Comparison of ENCODE assay signal across 15 cellular contexts in the genomic region with DNA sequence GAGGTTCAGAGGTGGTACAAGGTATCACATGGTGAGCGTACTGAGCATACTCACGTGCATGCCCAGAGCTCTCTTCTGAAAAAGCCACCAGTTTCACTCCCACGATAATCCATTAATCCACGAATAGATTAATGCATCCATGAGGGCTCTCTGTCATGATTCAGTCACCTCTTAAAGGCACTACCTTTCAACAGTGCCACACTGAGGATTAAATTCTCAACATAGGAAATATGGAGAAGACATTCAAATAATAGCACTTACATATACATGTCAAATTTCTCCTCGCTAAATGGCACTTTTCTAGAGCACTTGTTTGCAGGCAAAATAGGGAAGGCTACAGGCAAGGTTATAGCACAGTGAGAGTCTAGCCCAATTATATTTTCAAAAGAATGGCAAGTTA.
DNase-seq lines count a peak whose midpoint lies in the region; FAIRE-seq and TF ChIP-seq lines count a peak whose summit lies in the region.
"Had no signal": no experiment of that assay in that cellular context is flagged by ENCODE, and none has a peak within 500 bp of the region (broad histone marks: within the 10 kb centered on the region; RNA-seq: fewer than 3 reads in every experiment).

No MANE protein-coding gene starts in this region.

- H2AFZ ChIP-seq in KMS-11 (ENCODE audit: low read depth): no peak overlapping the region

- no peaks in the 10 kb centered on the region for H3K27me3 Mint-ChIP-seq in CD4-positive, alpha-beta memory T cell
- H3K27me3 Mint-ChIP-seq: B cell had no signal

- H3K27me3 ChIP-seq in KMS-11 (ENCODE audit: insufficient read depth, low read depth): no peaks in the 10 kb centered on the region
- no peaks in the 10 kb centered on the region for H3K27me3 ChIP-seq in CD4-positive, alpha-beta memory T cell (ENCODE audit: insufficient read depth, low read length)
- no peaks in the 10 kb centered on the region for H3K27me3 ChIP-seq in ovary
- H3K27me3 ChIP-seq: BLaER1 treated with 17β-estradiol and CSF1 and Interleukin-3, amounts not matched to agents 10 nM and 100 nM had no signal

- no peak overlapping the region for H3K27ac Mint-ChIP-seq in CD4-positive, alpha-beta memory T cell
- H3K27ac Mint-ChIP-seq: B cell, H9 had no signal

- H3K27ac ChIP-seq in KMS-11: peak overlapping the region; percentile 84
- H3K27ac ChIP-seq in CD4-positive, alpha-beta memory T cell (ENCODE audit: low read depth, low read length): no peak overlapping the region
- H3K27ac ChIP-seq in ovary: no peak overlapping the region
- H3K27ac ChIP-seq: BLaER1 treated with 17β-estradiol and CSF1 and Interleukin-3, amounts not matched to agents 10 nM and 100 nM had no signal

- H3K36me3 ChIP-seq in KMS-11 (ENCODE audit: insufficient read depth) (no peaks in the 10 kb centered on the region), ovary (no peaks in the 10 kb centered on the region)
- no peaks in the 10 kb centered on the region for H3K36me3 ChIP-seq in CD4-positive, alpha-beta memory T cell (ENCODE audit: insufficient read depth, low read length)
- H3K36me3 ChIP-seq: BLaER1 treated with 17β-estradiol and CSF1 and Interleukin-3, amounts not matched to agents 10 nM and 100 nM had no signal

- peak overlapping the region; percentile 21; the same call in 1 of the 2 replicates for H3K9ac ChIP-seq in KMS-11
- H3K9ac ChIP-seq: BLaER1 treated with 17β-estradiol and CSF1 and Interleukin-3, amounts not matched to agents 10 nM and 100 nM had no signal

- CTCF ChIA-PET in CD4-positive, alpha-beta memory T cell (lab: Charles Lee; ENCODE audit: partially characterized antibody): no interaction called here

- no peaks in the 10 kb centered on the region for H4K20me1 ChIP-seq in KMS-11 (ENCODE audit: insufficient read depth)
- H4K20me1 ChIP-seq: BLaER1 treated with 17β-estradiol and CSF1 and Interleukin-3, amounts not matched to agents 10 nM and 100 nM had no signal

- H3K9me3 Mint-ChIP-seq in CD4-positive, alpha-beta memory T cell: peaks cover 0 to 2% (median 0%) of the 10 kb centered on the region in 8 donors
- H3K9me3 Mint-ChIP-seq: H9 had no signal

- DNase-seq in GM12891 (ENCODE audit: insufficient read length, low spot score) (no peak), NCI-H187 (lab: John Stamatoyannopoulos, UW) (peak; percentile 75), NCI-H524 treated with DMSO at 0.1 percent for 48 hours (lab: John Stamatoyannopoulos, UW) (peak; percentile 56), posterior cingulate gyrus (no peak), SHP77 (lab: John Stamatoyannopoulos, UW) (no peak), ovary (no peak)
- DNase-seq in CD4-positive, alpha-beta memory T cell: no peak
- DNase-seq: Caco-2, H9 had no signal

- peak overlapping the region; percentile 85 for H3K4me2 ChIP-seq in KMS-11
- H3K4me2 ChIP-seq: BLaER1 treated with 17β-estradiol and CSF1 and Interleukin-3, amounts not matched to agents 10 nM and 100 nM had no signal

- H3K9me3 ChIP-seq in CD4-positive, alpha-beta memory T cell (ENCODE audit: control insufficient read depth in 1 of 2, low read length in 2 of 2): no peaks in the 10 kb centered on the region
- no peaks in the 10 kb centered on the region for H3K9me3 ChIP-seq in ovary
- H3K9me3 ChIP-seq: BLaER1 treated with 17β-estradiol and CSF1 and Interleukin-3, amounts not matched to agents 10 nM and 100 nM; Caco-2 had no signal

- H3K36me3 Mint-ChIP-seq in CD4-positive, alpha-beta memory T cell: no peaks in the 10 kb centered on the region

- WGBS in ovary, 3 donors: 86 to 93% (median 91%) methylated on average over 5 of the region's 5 CpGs

- TF ChIP-seq CTCF in KMS-11 (conservative IDR thresholded peaks at IDR 0.05; ENCODE audit: low read depth, low read length): no peak
- TF ChIP-seq CTCF in ovary (IDR thresholded peaks at IDR 0.05): no peak

- intact Hi-C loops in CD4-positive, alpha-beta memory T cell (cut with micrococcal nuclease): no loop called here
- intact Hi-C loops in posterior cingulate gyrus (cut with DNase I) (no loop called here), ovary (cut with DNase I) (no loop called here)

- FAIRE-seq in GM12891 (lab: Jason Lieb, UNC): peak; percentile 5
- FAIRE-seq: D721Med, G401.6, H1 had no signal

- H3K4me3 ChIP-seq in KMS-11 (IDR thresholded peaks at IDR 0.05; ENCODE audit: insufficient read depth, low read depth, low read length) (no peak overlapping the region), ovary (no peak overlapping the region)
- no peak overlapping the region for H3K4me3 ChIP-seq in CD4-positive, alpha-beta memory T cell (ENCODE audit: low read length in 2 of 2)
- H3K4me3 ChIP-seq: BLaER1 treated with 17β-estradiol and CSF1 and Interleukin-3, amounts not matched to agents 10 nM and 100 nM had no signal

- POLR2A ChIA-PET in CD4-positive, alpha-beta memory T cell (lab: Charles Lee; ENCODE audit: partially characterized antibody): no interaction called here

- H3K4me3 Mint-ChIP-seq in CD4-positive, alpha-beta memory T cell: no peak overlapping the region
- H3K4me3 Mint-ChIP-seq: B cell, H9 had no signal

- peaks cover 79% of the 10 kb centered on the region for H3K4me1 ChIP-seq in KMS-11 (ENCODE audit: low read depth, poor library complexity, severe bottlenecking)
- H3K4me1 ChIP-seq in CD4-positive, alpha-beta memory T cell (ENCODE audit: insufficient read depth, low read length): no peaks in the 10 kb centered on the region
- H3K4me1 ChIP-seq in ovary (ENCODE audit: insufficient read depth): peaks cover 2% of the 10 kb centered on the region

- no peaks in the 10 kb centered on the region for H3K4me1 Mint-ChIP-seq in CD4-positive, alpha-beta memory T cell
- H3K4me1 Mint-ChIP-seq: B cell, H9 had no signal

- TF ChIP-seq EP300 in ovary (IDR thresholded peaks at IDR 0.05): no peak

- TF ChIP-seq POLR2A in GM12891 (IDR thresholded peaks at IDR 0.05; ENCODE audit: low read depth, low read length): no peak
- no peak for TF ChIP-seq POLR2A in ovary (IDR thresholded peaks at IDR 0.05)

- no peaks in the 10 kb centered on the region for H3K79me2 ChIP-seq in KMS-11 (ENCODE audit: insufficient read depth, low read depth)

TF ChIP-seq in GM12891, 5 proteins besides CTCF, POLR2A, EP300 and RAD21:
- TF ChIP-seq TAF1 (IDR thresholded peaks at IDR 0.05; ENCODE audit: low read depth, low read length) (no peak), SPI1 (IDR thresholded peaks at IDR 0.05; ENCODE audit: low read depth, low read length) (no peak), POLR2AphosphoS5 (IDR thresholded peaks at IDR 0.05; ENCODE audit: low read depth, low read length) (no peak), PAX5 (IDR thresholded peaks at IDR 0.05; ENCODE audit: insufficient read depth, low read length, severe bottlenecking) (no peak), POU2F2 (IDR thresholded peaks at IDR 0.05; ENCODE audit: low read depth, low read length) (no peak)

Comparison
In these comparisons a context has a peak if more than half of its experiments do, and no peak if none do; other contexts are left out.
1. DNase-seq: peak in NCI-H187 (2 of 2) and NCI-H524 treated with DMSO at 0.1 percent for 48 hours (single experiment); none in GM12891 (single experiment), CD4-positive, alpha-beta memory T cell (0 of 5), posterior cingulate gyrus (0 of 10), SHP77 (0 of 2) and ovary (0 of 5).